ENCODE assay signal across 8 cellular contexts in genomic region chr20:37902504-37903313, GRCh38. TPM values are rescaled to one million over a fixed set of nuclear protein-coding genes. Genes with fewer than 3 reads are reported as not detected.
DNase-seq lines count a peak whose midpoint lies in the region; ATAC-seq and TF ChIP-seq lines count a peak whose summit lies in the region.

A gene with protein sequence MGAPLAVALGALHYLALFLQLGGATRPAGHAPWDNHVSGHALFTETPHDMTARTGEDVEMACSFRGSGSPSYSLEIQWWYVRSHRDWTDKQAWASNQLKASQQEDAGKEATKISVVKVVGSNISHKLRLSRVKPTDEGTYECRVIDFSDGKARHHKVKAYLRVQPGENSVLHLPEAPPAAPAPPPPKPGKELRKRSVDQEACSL (plus strand): TSS chr20:37903127. CDS start chr20:37903351, 224 bp downstream.

- in situ Hi-C loops in astrocyte of the spinal cord (cut with HindIII; ENCODE audit: low sequenced_read_pairs), result no loop called here

- no peaks in the 10 kb centered on the region for H3F3A ChIP-seq in MM.1S (ENCODE audit: insufficient read depth, low read length)

- peaks cover 0 to 7% (median 0%) of the 10 kb centered on the region in 7 donors for H3K9me3 Mint-ChIP-seq in CD4-positive, CD25-positive, alpha-beta regulatory T cell
- no peaks in the 10 kb centered on the region for H3K9me3 Mint-ChIP-seq in stimulated activated effector memory CD8-positive, alpha-beta T cell treated with anti-CD3 and anti-CD28 coated beads, Interleukin-12 subunit alpha, Interleukin-12 subunit beta, amount 100 ng/mL, for 72 hours

- H3K27ac Mint-ChIP-seq in CD4-positive, CD25-positive, alpha-beta regulatory T cell, result peak within 1 kb of the TSS in 1 of 3 donors; percentile 89
- peak within 1 kb of the TSS; percentile 43 for H3K27ac Mint-ChIP-seq in stimulated activated effector memory CD8-positive, alpha-beta T cell treated with anti-CD3 and anti-CD28 coated beads, Interleukin-12 subunit alpha, Interleukin-12 subunit beta, amount 100 ng/mL, for 72 hours

- no peaks in the 10 kb centered on the region for H4K20me1 ChIP-seq in MM.1S (ENCODE audit: insufficient read depth, low read length)

- ATAC-seq in CD4-positive, CD25-positive, alpha-beta regulatory T cell (ENCODE audit: low read depth in 2 of 2), result no peak
- ATAC-seq in stimulated activated effector memory CD8-positive, alpha-beta T cell treated with anti-CD3 and anti-CD28 coated beads, Interleukin-12 subunit alpha, Interleukin-12 subunit beta, amount 100 ng/mL, for 72 hours, result no peak
- ATAC-seq in HG02759 (IDR thresholded peaks at IDR 0.05; ENCODE audit: unreplicated experiment), result no peak
- ATAC-seq in HG03378 (IDR thresholded peaks at IDR 0.05; ENCODE audit: unreplicated experiment), result no peak

- peaks cover 74% of the 10 kb centered on the region for H3K27me3 Mint-ChIP-seq in CD4-positive, CD25-positive, alpha-beta regulatory T cell

- H3K9me2 ChIP-seq in MM.1S (replicated peaks; ENCODE audit: insufficient read depth, low read length), result no peaks in the 10 kb centered on the region

- no CpG with 5 or more reads among the region's 71 CpGs for WGBS in iPS DF 6.9 (ENCODE audit: insufficient coverage, insufficient read length)

- H3K27ac ChIP-seq in CD4-positive, CD25-positive, alpha-beta regulatory T cell (ENCODE audit: insufficient read depth, low read length, poor library complexity, severe bottlenecking), result no peak within 1 kb of the TSS
- no peak within 1 kb of the TSS for H3K27ac ChIP-seq in iPS DF 6.9 (ENCODE audit: low read length)
- H3K27ac ChIP-seq in MM.1S (ENCODE audit: low read length), result no peak within 1 kb of the TSS

- H3K4me1 ChIP-seq in CD4-positive, CD25-positive, alpha-beta regulatory T cell (ENCODE audit: control insufficient read depth, insufficient read depth, low read length, poor library complexity, severe bottlenecking), result no peaks in the 10 kb centered on the region
- H3K4me1 ChIP-seq in iPS DF 6.9 (ENCODE audit: control insufficient read depth, insufficient read depth, low read length), result no peaks in the 10 kb centered on the region
- no peaks in the 10 kb centered on the region for H3K4me1 ChIP-seq in MM.1S (ENCODE audit: low read length)

- H3K27me3 ChIP-seq in CD4-positive, CD25-positive, alpha-beta regulatory T cell (ENCODE audit: control insufficient read depth, insufficient read depth, low read length), result peaks cover 9% of the 10 kb centered on the region
- H3K27me3 ChIP-seq in iPS DF 6.9 (ENCODE audit: control insufficient read depth, insufficient read depth, low read length), result no peaks in the 10 kb centered on the region
- peaks cover 60% of the 10 kb centered on the region for H3K27me3 ChIP-seq in MM.1S (replicated peaks; ENCODE audit: insufficient read depth, low read length)

- no peak within 1 kb of the TSS for H2AFZ ChIP-seq in MM.1S (ENCODE audit: low read length)

- no peaks in the 10 kb centered on the region for H3K9me3 ChIP-seq in CD4-positive, CD25-positive, alpha-beta regulatory T cell (ENCODE audit: control insufficient read depth in 2 of 2, low read length in 2 of 2)
- no peaks in the 10 kb centered on the region for H3K9me3 ChIP-seq in iPS DF 6.9 (ENCODE audit: control insufficient read depth, insufficient read depth, low read length)
- no peaks in the 10 kb centered on the region for H3K9me3 ChIP-seq in MM.1S (replicated peaks; ENCODE audit: insufficient read depth, low read length)

- H3K79me2 ChIP-seq in MM.1S (ENCODE audit: low read length), result no peaks in the 10 kb centered on the region

- H3K4me1 Mint-ChIP-seq in CD4-positive, CD25-positive, alpha-beta regulatory T cell, result peaks cover 0 to 20% (median 2%) of the 10 kb centered on the region in 4 donors
- peaks cover 27% of the 10 kb centered on the region for H3K4me1 Mint-ChIP-seq in stimulated activated effector memory CD8-positive, alpha-beta T cell treated with anti-CD3 and anti-CD28 coated beads, Interleukin-12 subunit alpha, Interleukin-12 subunit beta, amount 100 ng/mL, for 72 hours

- H3K4me2 ChIP-seq in MM.1S (ENCODE audit: low read depth, low read length), result no peak within 1 kb of the TSS

- no peak within 1 kb of the TSS for H3K4me3 ChIP-seq in CD4-positive, CD25-positive, alpha-beta regulatory T cell (ENCODE audit: low read depth, low read length)
- peak within 1 kb of the TSS; percentile 42 for H3K4me3 ChIP-seq in astrocyte of the spinal cord (ENCODE audit: low read depth, low read length)
- peak within 1 kb of the TSS; percentile 55; the same call in 1 of the 2 replicates for H3K4me3 ChIP-seq in iPS DF 6.9 (ENCODE audit: low read length)
- H3K4me3 ChIP-seq in MM.1S (ENCODE audit: low read length), result no peak within 1 kb of the TSS

- H3K4me3 Mint-ChIP-seq in CD4-positive, CD25-positive, alpha-beta regulatory T cell, result peak within 1 kb of the TSS in 3 of 4 donors; percentile 44 to 83 (median 75)
- H3K4me3 Mint-ChIP-seq in stimulated activated effector memory CD8-positive, alpha-beta T cell treated with anti-CD3 and anti-CD28 coated beads, Interleukin-12 subunit alpha, Interleukin-12 subunit beta, amount 100 ng/mL, for 72 hours, result peak within 1 kb of the TSS; percentile 62

- DNase-seq in CD4-positive, CD25-positive, alpha-beta regulatory T cell, result no peak
- peak; percentile 56 for DNase-seq in HPDE6-E6E7 (ENCODE audit: extremely low spot score)
- DNase-seq in astrocyte of the spinal cord (ENCODE audit: low read depth, low spot score), result peak; percentile 73
- no peak for DNase-seq in iPS DF 6.9 (ENCODE audit: low read depth, low spot score)
- DNase-seq in stimulated activated effector memory CD8-positive, alpha-beta T cell treated with anti-CD3 and anti-CD28 coated beads, Interleukin-12 subunit alpha, Interleukin-12 subunit beta, amount 100 ng/mL, for 72 hours (ENCODE audit: low spot score in 2 of 2), result no peak
- DNase-seq in MM.1S, result no peak

- H3K36me3 Mint-ChIP-seq in CD4-positive, CD25-positive, alpha-beta regulatory T cell, result no peaks in the 10 kb centered on the region
- H3K36me3 Mint-ChIP-seq in stimulated activated effector memory CD8-positive, alpha-beta T cell treated with anti-CD3 and anti-CD28 coated beads, Interleukin-12 subunit alpha, Interleukin-12 subunit beta, amount 100 ng/mL, for 72 hours, result no peaks in the 10 kb centered on the region

- TF ChIP-seq CTCF in astrocyte of the spinal cord (IDR thresholded peaks at IDR 0.05; ENCODE audit: low read depth, low read length) (no peak), MM.1S (IDR thresholded peaks at IDR 0.05; ENCODE audit: low read length) (no peak)

- no peaks in the 10 kb centered on the region for H3K36me3 ChIP-seq in CD4-positive, CD25-positive, alpha-beta regulatory T cell (ENCODE audit: control insufficient read depth, insufficient read depth, low read length)
- H3K36me3 ChIP-seq in iPS DF 6.9 (ENCODE audit: control insufficient read depth, insufficient read depth, low read length), result no peaks in the 10 kb centered on the region
- no peaks in the 10 kb centered on the region for H3K36me3 ChIP-seq in MM.1S (replicated peaks; ENCODE audit: insufficient read depth, low read length)

- no peak within 1 kb of the TSS for H3K9ac ChIP-seq in MM.1S (ENCODE audit: low read length)

RNA-seq across cellular contexts. Expression of the gene that starts here (rescaled TPM):
- not detected for total RNA-seq in CD4-positive, CD25-positive, alpha-beta regulatory T cell
- polyA plus RNA-seq in CD4-positive, CD25-positive, alpha-beta regulatory T cell, result not detected

Comparison
In these comparisons a context has a peak if more than half of its experiments do, and no peak if none do; other contexts are left out.
1. DNase-seq: peak in HPDE6-E6E7 (single experiment) and astrocyte of the spinal cord (single experiment); none in CD4-positive, CD25-positive, alpha-beta regulatory T cell (0 of 3), iPS DF 6.9 (single experiment), stimulated activated effector memory CD8-positive, alpha-beta T cell treated with anti-CD3 and anti-CD28 coated beads, Interleukin-12 subunit alpha, Interleukin-12 subunit beta, amount 100 ng/mL, for 72 hours (0 of 2) and MM.1S (single experiment).
2. H3K4me3 ChIP-seq: peak in astrocyte of the spinal cord (single experiment) and iPS DF 6.9 (single experiment); none in CD4-positive, CD25-positive, alpha-beta regulatory T cell (single experiment) and MM.1S (single experiment).